ENCODE assay signal across 9 cellular contexts in the genomic region with DNA sequence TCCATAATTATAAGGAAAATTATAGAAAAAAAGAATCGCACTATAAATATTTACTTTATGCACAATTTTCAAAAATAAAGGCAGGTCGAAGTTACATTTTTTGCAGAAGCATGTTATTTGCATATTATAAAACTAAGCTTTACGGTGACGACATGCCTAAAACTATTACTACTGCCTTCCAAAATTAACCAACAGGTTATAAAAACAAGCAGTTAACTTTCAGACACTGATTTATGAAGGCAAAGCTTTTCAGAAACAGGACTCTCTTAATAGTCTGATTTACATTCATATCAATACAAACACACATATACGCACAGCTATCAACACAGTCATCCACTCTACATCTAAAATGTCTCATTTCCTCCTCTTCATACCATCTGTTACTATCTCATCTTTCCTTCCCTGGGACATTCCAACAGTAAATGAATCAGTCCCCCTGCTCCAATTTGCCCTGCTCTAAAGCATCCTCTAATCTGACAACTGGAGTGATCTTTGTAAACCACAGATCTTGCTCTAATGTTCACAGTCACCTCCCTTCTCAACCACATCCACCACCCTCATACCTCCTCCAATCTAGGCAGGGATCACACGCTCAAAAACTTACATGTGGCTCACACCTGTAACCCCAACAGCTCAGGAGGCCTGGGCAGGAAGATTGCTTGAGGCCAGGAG. TPM values are rescaled to one million over a fixed set of nuclear protein-coding genes. Genes with fewer than 3 reads are reported as not detected.
DNase-seq lines count a peak whose midpoint lies in the region; ATAC-seq and TF ChIP-seq lines count a peak whose summit lies in the region.
"Had no signal": no experiment of that assay in that cellular context is flagged by ENCODE, and none has a peak within 500 bp of the region (broad histone marks: within the 10 kb centered on the region; RNA-seq: fewer than 3 reads in every experiment).

No MANE protein-coding gene starts in this region.

- H3K4me1 Mint-ChIP-seq in naive thymus-derived CD8-positive, alpha-beta T cell, result peaks cover 19 to 63% (median 46%) of the 10 kb centered on the region in 4 donors

- peaks cover 0 to 20% (median 7%) of the 10 kb centered on the region in 9 donors for H3K9me3 Mint-ChIP-seq in naive thymus-derived CD8-positive, alpha-beta T cell

- H3K27me3 Mint-ChIP-seq in naive thymus-derived CD8-positive, alpha-beta T cell, result no peaks in the 10 kb centered on the region

- ATAC-seq in HG03432 (IDR thresholded peaks at IDR 0.05; ENCODE audit: unreplicated experiment) (peak; percentile 46), left ventricle myocardium superior (no peak)
- ATAC-seq in naive thymus-derived CD8-positive, alpha-beta T cell, result peak; percentile 58 to 88

- POLR2A ChIA-PET in naive thymus-derived CD8-positive, alpha-beta T cell (lab: Charles Lee), result interaction anchor here (0.6 to 1.5 kb wide), 2 partner anchors 22 to 127 kb away, joined by 3 to 5 read pairs; a partner anchor contains a TSS
- POLR2A ChIA-PET in GM10248 (lab: Yijun Ruan, JAX), result interaction anchor here (0.6 to 1.3 kb wide), 2 partner anchors 16 to 22 kb away, joined by 3 to 4 read pairs; a partner anchor contains a TSS

- peak overlapping the region in 8 of 10 donors; percentile 3 to 50 (median 21) for H3K27ac Mint-ChIP-seq in naive thymus-derived CD8-positive, alpha-beta T cell

- H3K36me3 Mint-ChIP-seq in naive thymus-derived CD8-positive, alpha-beta T cell, result peaks cover 0 to 47% (median 36%) of the 10 kb centered on the region in 3 donors

- peak overlapping the region in 4 of 10 donors; percentile 3 to 29 (median 12) for H3K4me3 Mint-ChIP-seq in naive thymus-derived CD8-positive, alpha-beta T cell

- TF ChIP-seq CTCF in GM10248 (IDR thresholded peaks at IDR 0.05; ENCODE audit: control extremely low read depth, extremely low read depth, low read depth, missing control alignments), result no peak

- peak; percentile 28 for DNase-seq in DMS53 (lab: John Stamatoyannopoulos, UW)
- no peak for DNase-seq in DMS53 treated with DMSO at 0.1 percent for 48 hours (lab: John Stamatoyannopoulos, UW; ENCODE audit: unreplicated experiment)
- peak; percentile 31 for DNase-seq in activated gamma-delta T cell treated with anti-CD3 and anti-CD28 coated beads, Interleukin-2, amount 50 U/mL, for 16 hours (ENCODE audit: low read depth)
- peak in 3 of 10 donors; percentile 26 to 52 (median 30) for DNase-seq in naive thymus-derived CD8-positive, alpha-beta T cell
- DNase-seq in DMS79 treated with DMSO at 0.1 percent for 48 hours (lab: John Stamatoyannopoulos, UW), result no peak
- no peak for DNase-seq in left ventricle myocardium superior
- DNase-seq in GM10248 (ENCODE audit: extremely low spot score), result no peak
- DNase-seq: lower lobe of right lung had no signal

- CTCF ChIA-PET in GM10248 (lab: Yijun Ruan, JAX), result interaction anchor here (0.9 to 5.6 kb wide), 11 partner anchors 9 to 73 kb away, joined by 3 to 36 read pairs (median 3); a partner anchor contains a TSS

- intact Hi-C loops in left ventricle myocardium superior (cut with micrococcal nuclease), result no loop called here

RNA-seq across cellular contexts. Expression of a gene that starts 21.6 kb away (rescaled TPM):
- 10 to 100 TPM; 36.9 to 39.5 TPM for total RNA-seq in naive thymus-derived CD8-positive, alpha-beta T cell
- 10 to 100 TPM; 13.5 to 18.3 (median 16.2) TPM for polyA plus RNA-seq in naive thymus-derived CD8-positive, alpha-beta T cell
- total RNA-seq in left ventricle myocardium superior, result 69.0 TPM

Comparison
In these comparisons a context has a peak if more than half of its experiments do, and no peak if none do; other contexts are left out.
1. DNase-seq: peak in DMS53 (single experiment) and activated gamma-delta T cell treated with anti-CD3 and anti-CD28 coated beads, Interleukin-2, amount 50 U/mL, for 16 hours (single experiment); none in DMS53 treated with DMSO at 0.1 percent for 48 hours (single experiment), DMS79 treated with DMSO at 0.1 percent for 48 hours (single experiment), left ventricle myocardium superior (single experiment) and GM10248 (single experiment).